In genomic region chr17:79777844-79778503, GRCh38 we compare ENCODE assay signal across 8 cellular contexts. TPM values are rescaled to one million over a fixed set of nuclear protein-coding genes. Genes with fewer than 3 reads are reported as not detected.
DNase-seq lines count a peak whose midpoint lies in the region; ATAC-seq, FAIRE-seq and TF ChIP-seq lines count a peak whose summit lies in the region.

TSS of gene CBX2 (plus strand) at chr17:79778148. CDS start at chr17:79778236, 88 bp downstream.

- peak within 1 kb of the TSS; percentile 63 for H3K4me3 ChIP-seq in GM23248
- H3K4me3 ChIP-seq in K562, result peak within 1 kb of the TSS; percentile 77
- peak within 1 kb of the TSS; percentile 85 for H3K4me3 ChIP-seq in iPS-18c (ENCODE audit: insufficient read depth, low read depth, low read length)
- H3K4me3 ChIP-seq in skin epidermis, result peak within 1 kb of the TSS; percentile 60 to 83 (median 74)

- H3K9me2 ChIP-seq in GM23248 (ENCODE audit: insufficient read depth), result no peaks in the 10 kb centered on the region

- in situ Hi-C loops in GM23248 (cut with MboI) (no loop called here), K562 (cut with MboI) (no loop called here)

- H2AFZ ChIP-seq in GM23248, result peak within 1 kb of the TSS; percentile 79
- peak within 1 kb of the TSS; percentile 88 for H2AFZ ChIP-seq in K562 (ENCODE audit: low read depth, low read length)

- H3K79me2 ChIP-seq in GM23248 (ENCODE audit: insufficient read depth) (no peaks in the 10 kb centered on the region), K562 (ENCODE audit: control insufficient read depth, insufficient read depth, low read length) (peaks cover 19% of the 10 kb centered on the region)

- no peak for TF ChIP-seq RAD21 in K562 (CRISPR knock-in tag; conservative IDR thresholded peaks at IDR 0.05 in 1 of 2, IDR thresholded peaks at IDR 0.05 in 1 of 2)

- H3K36me3 ChIP-seq in GM23248 (ENCODE audit: low read depth), result no peaks in the 10 kb centered on the region
- H3K36me3 ChIP-seq in K562 (ENCODE audit: control insufficient read depth, insufficient read depth, low read length), result peaks cover 35% of the 10 kb centered on the region

- H3K4me2 ChIP-seq in GM23248 (ENCODE audit: unreplicated experiment), result peak within 1 kb of the TSS; percentile 76
- H3K4me2 ChIP-seq in K562 (ENCODE audit: insufficient read depth, low read length), result peak within 1 kb of the TSS; percentile 75

- WGBS in GM23248 (ENCODE audit: low coverage in 1 of 2, low lambda C conversion rate in 2 of 2, missing lambda C conversion rate in 2 of 2), 2 experiments, result 2% methylated on average over 46 of the region's 101 CpGs; no CpG with 5 or more reads in 1 of the 2 experiments
- WGBS in K562 (ENCODE audit: insufficient coverage, low coverage, missing lambda C conversion rate), result 0% methylated on average over 14 of the region's 101 CpGs

- no peak for TF ChIP-seq CTCF in K562 (IDR thresholded peaks at IDR 0.05 in 2 of 3, conservative IDR thresholded peaks at IDR 0.05 in 1 of 3; ENCODE audit: insufficient read depth in 2 of 3, low read depth in 1 of 3, low read length in 3 of 3)

- H4K20me1 ChIP-seq in GM23248 (ENCODE audit: insufficient read depth), result no peaks in the 10 kb centered on the region
- H4K20me1 ChIP-seq in K562 (replicated peaks; ENCODE audit: control insufficient read depth, insufficient read depth, low read length), result no peaks in the 10 kb centered on the region

- POLR2A ChIA-PET in K562 (lab: Yijun Ruan, JAX), result interaction anchor here (0.6 to 1.9 kb wide), 12 partner anchors 9 to 57 kb away, joined by 3 to 9 read pairs (median 4); partner anchors contain the start of gene CBX8

- BruUV-seq in K562 (replicated peaks; lab: Mats Ljungman, UMichigan), result no TSS peak

- H3K9me3 ChIP-seq in GM23248 (ENCODE audit: low read depth) (no peaks in the 10 kb centered on the region), K562 (replicated peaks; ENCODE audit: control insufficient read depth, insufficient read depth, low read depth, low read length) (no peaks in the 10 kb centered on the region), iPS-18c (ENCODE audit: control insufficient read depth, insufficient read depth, low read length) (no peaks in the 10 kb centered on the region)

- H3K4me1 ChIP-seq in GM23248 (ENCODE audit: insufficient read depth) (no peaks in the 10 kb centered on the region), K562 (replicated peaks in 1 of 2; ENCODE audit: control insufficient read depth in 2 of 2, insufficient read depth in 2 of 2, low read length in 2 of 2) (peaks cover 23 to 38% of the 10 kb centered on the region in 2 experiments)

- intact Hi-C loops in K562 (cut with micrococcal nuclease), result loop anchor here (5.0 kb wide), 1 partner anchor 36 kb away; no protein-coding TSS in a partner anchor

- CTCF ChIA-PET in K562 (lab: Yijun Ruan, JAX; ENCODE audit: low intra/inter-chr PET ratio), result interaction anchor here (0.7 to 2.1 kb wide), 3 partner anchors 31 to 180 kb away, joined by 3 to 8 read pairs (median 8); no protein-coding TSS in a partner anchor

- H3K27me3 ChIP-seq in GM23248 (replicated peaks; ENCODE audit: insufficient read depth) (peaks cover 45% of the 10 kb centered on the region), K562 (ENCODE audit: control insufficient read depth in 2 of 2, insufficient read depth in 2 of 2, low read length in 2 of 2) (no peaks in the 10 kb centered on the region)

- TF ChIP-seq EP300 in K562 (IDR thresholded peaks at IDR 0.05; ENCODE audit: low read length), result no peak

- peaks cover 4% of the 10 kb centered on the region; the same call in 1 of the 2 replicates for H3F3A ChIP-seq in GM23248 (ENCODE audit: insufficient read depth)

- no peak for FAIRE-seq in K562 (lab: Jason Lieb, UNC)

- peak; percentile 40 for DNase-seq in DMS53 treated with DMSO at 0.1 percent for 48 hours (lab: John Stamatoyannopoulos, UW; ENCODE audit: unreplicated experiment)
- peak; percentile 91 for DNase-seq in GM23248
- DNase-seq in NCI-H1092 (lab: John Stamatoyannopoulos, UW), result peak; percentile 49
- peak; percentile 83 for DNase-seq in UCSD-AML1 (lab: John Stamatoyannopoulos, UW; ENCODE audit: unreplicated experiment)
- peak; percentile 88 to 98 (median 96) for DNase-seq in K562 (ENCODE audit: extremely low read depth in 1 of 4, low spot score in 3 of 4)

- peak; percentile 75 for ATAC-seq in K562
- no peak for ATAC-seq in HG02610 (IDR thresholded peaks at IDR 0.05; ENCODE audit: unreplicated experiment)

- no peak for TF ChIP-seq POLR2A in K562 (conservative IDR thresholded peaks at IDR 0.05)

- H3K9ac ChIP-seq in GM23248 (no peak within 1 kb of the TSS; the same call in 1 of the 2 replicates), K562 (ENCODE audit: insufficient read depth in 1 of 2, low read depth in 2 of 2, low read length in 2 of 2) (peak within 1 kb of the TSS; percentile 74 to 93)

- H3K9me1 ChIP-seq in K562 (ENCODE audit: control insufficient read depth, insufficient read depth, low read length), result no peaks in the 10 kb centered on the region

- H3K27ac ChIP-seq in GM23248 (no peak within 1 kb of the TSS), K562 (ENCODE audit: extremely low read depth, low read depth, low read length) (peak within 1 kb of the TSS; percentile 77), skin epidermis (peak within 1 kb of the TSS in 17 of 21 experiments; percentile 16 to 71 (median 52))

TF ChIP-seq in K562, 482 proteins besides CTCF, POLR2A, EP300 and RAD21 (continues in another document):
- peak; percentile 45; the same call in 1 of the 2 replicates for TF ChIP-seq ETS1 (conservative IDR thresholded peaks at IDR 0.05; ENCODE audit: control insufficient read depth, low read depth, low read length)
- TF ChIP-seq CEBPB (tag; IDR thresholded peaks at IDR 0.05), result no peak
- no peak for TF ChIP-seq ZNF133 (CRISPR knock-in tag; IDR thresholded peaks at IDR 0.05)
- peak; percentile 42; the same call in 1 of the 2 replicates for TF ChIP-seq ZBTB7A (IDR thresholded peaks at IDR 0.05; ENCODE audit: borderline replicate concordance, control insufficient read depth, low read depth, low read length)
- TF ChIP-seq E2F6 (IDR thresholded peaks at IDR 0.05; ENCODE audit: borderline replicate concordance in 1 of 2, extremely low read depth in 1 of 2, insufficient read depth in 1 of 2, insufficient read length in 1 of 2, low read depth in 1 of 2, low read length in 1 of 2, poor library complexity in 1 of 2, severe bottlenecking in 1 of 2), result peak in 1 of 2 experiments; percentile 51
- peak; percentile 22 for TF ChIP-seq HMGN3 (IDR thresholded peaks at IDR 0.05; ENCODE audit: borderline replicate concordance, extremely low read depth, insufficient read length, low read depth, low read length)
- peak in 1 of 2 experiments; percentile 32; a peak in 1 of 4 replicates for TF ChIP-seq ZNF639 (CRISPR knock-in tag; conservative IDR thresholded peaks at IDR 0.05 in 1 of 2, IDR thresholded peaks at IDR 0.05 in 1 of 2)

RNA-seq across cellular contexts. Expression of gene CBX2, which starts in this region (rescaled TPM):
- 0.11 and 0.13 TPM in 2 replicates for total RNA-seq in GM23248 (2014; rRNA removed; shearing (Covaris generic))
- polyA plus RNA-seq in GM23248 (2016; fragmentation: Nextera tagmentation; extraction: Ambion mirVana) (0.13 and 0.23 TPM in 2 replicates), K562 (2011; rRNA removed) (13.9 and 18.3 TPM in 2 replicates), K562 (2014; fragmentation: Illumina TruSeq; extraction: Trizol) (13.9 and 16.9 TPM in 2 replicates), K562 (2014; fragmentation: Nextera tagmentation; extraction: Ambion mirVana) (1 to 10 TPM in 1 of 2 experiments, under 1 TPM in 1; 0.66 to 1.0 TPM), K562 (2014; rRNA removed) (17.4 and 18.4 TPM in 2 replicates)
- 20.1 and 55.7 TPM in 2 replicates for total RNA-seq in K562 (2011; cell fraction: chromatin; rRNA removed; ENCODE audit: low replicate concordance)
- total RNA-seq in K562 (2011; cell fraction: nucleolus; rRNA removed), result 37.1 and 52.4 TPM in 2 replicates
- total RNA-seq in K562 (2011; cell fraction: nucleoplasm; rRNA removed), result 27.8 and 34.1 TPM in 2 replicates
- total RNA-seq in K562 (2014; rRNA removed) (18.2 and 23.6 TPM in 2 replicates), K562 (2014; rRNA removed; fragmentation: Illumina TruSeq; extraction: Trizol) (6.9 and 8.4 TPM in 2 replicates), K562 (2015; rRNA removed; fragmentation: Illumina TruSeq; extraction: Trizol) (16.5 and 18.1 TPM in 2 replicates), K562 (2021) (26.9 and 28.5 TPM in 2 replicates)
- polyA plus RNA-seq in K562 (2011; cell fraction: cytosol; rRNA removed), result 17.2 and 30.0 TPM in 2 replicates
- polyA plus RNA-seq in K562 (2011; cell fraction: nucleus; rRNA removed), result 35.0 and 55.5 TPM in 2 replicates
- polyA plus RNA-seq in K562 (2012), result 13.0 and 18.6 TPM in 2 replicates
- 10.0 and 14.9 TPM in 2 replicates for polyA minus RNA-seq in K562 (2011; rRNA and poly(A)+ RNA removed)
- polyA minus RNA-seq in K562 (2011; cell fraction: cytosol; rRNA and poly(A)+ RNA removed), result 20.6 and 24.0 TPM in 2 replicates
- 18.0 and 19.1 TPM in 2 replicates for polyA minus RNA-seq in K562 (2011; cell fraction: nucleus; rRNA and poly(A)+ RNA removed)

Comparison
In these comparisons a context has a peak if more than half of its experiments do, and no peak if none do; other contexts are left out.
1. Peak in DNase-seq, H3K4me3 ChIP-seq and H3K4me2 ChIP-seq in GM23248; RNA of the gene not detected or under 1 TPM.
2. DNase-seq: peak in every context shown above with its lines; median percentile 96 in K562; 91 in GM23248; 83 in UCSD-AML1; 49 in NCI-H1092; 40 in DMS53 treated with DMSO at 0.1 percent for 48 hours.